ENCODE assay signal across 8 cellular contexts in the genomic region with DNA sequence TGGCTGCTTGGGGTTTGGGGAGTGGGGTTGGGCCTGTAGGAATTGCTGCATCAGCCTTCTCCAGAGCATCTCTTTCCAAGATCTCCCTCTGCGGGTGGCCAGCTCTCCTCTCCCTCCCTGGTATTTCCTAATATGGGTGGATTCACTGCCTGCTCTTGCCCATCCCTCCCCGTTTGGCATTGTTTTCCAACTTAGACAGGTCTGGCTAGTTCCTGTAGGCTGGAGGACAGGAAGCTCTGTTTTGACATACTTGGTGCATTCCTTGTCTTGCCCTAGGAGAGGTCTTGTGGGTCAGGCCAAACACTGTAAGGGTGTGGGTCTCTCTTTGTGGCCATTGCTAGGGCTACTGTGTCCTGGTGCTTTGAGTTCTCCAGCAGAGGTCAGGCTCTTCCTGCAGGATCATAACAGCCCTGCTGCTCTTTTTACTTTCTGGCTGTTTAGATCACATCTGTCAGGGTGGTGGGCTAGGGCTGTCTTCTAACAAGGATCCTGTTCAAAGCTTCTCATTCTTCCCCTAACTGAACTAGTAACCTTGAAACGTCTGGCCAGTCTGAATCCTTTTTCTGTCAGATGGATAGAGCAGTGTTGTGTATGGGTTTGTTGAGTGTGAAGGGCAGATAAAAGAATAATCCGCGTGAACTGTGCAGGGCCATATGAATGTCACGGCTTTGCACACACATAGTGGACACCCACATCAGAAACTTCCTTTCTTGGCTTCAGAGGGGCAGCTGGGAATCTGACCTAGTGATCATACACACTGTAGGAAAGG. TPM values are rescaled to one million over a fixed set of nuclear protein-coding genes. Genes with fewer than 3 reads are reported as not detected.
DNase-seq lines count a peak whose midpoint lies in the region; ATAC-seq and TF ChIP-seq lines count a peak whose summit lies in the region.

No MANE protein-coding gene starts in this region.

- H3K27me3 ChIP-seq in naive thymus-derived CD4-positive, alpha-beta T cell (ENCODE audit: control insufficient read depth in 2 of 2, insufficient read depth in 2 of 2, low read length in 2 of 2) = no peaks in the 10 kb centered on the region

- H3K4me3 Mint-ChIP-seq in naive thymus-derived CD4-positive, alpha-beta T cell = no peak overlapping the region

- H3K27ac ChIP-seq in naive thymus-derived CD4-positive, alpha-beta T cell (ENCODE audit: low read depth, low read length) = no peak overlapping the region

- no peaks in the 10 kb centered on the region for H3K9me3 Mint-ChIP-seq in naive thymus-derived CD4-positive, alpha-beta T cell

- no peaks in the 10 kb centered on the region for H3K4me1 ChIP-seq in naive thymus-derived CD4-positive, alpha-beta T cell (ENCODE audit: control insufficient read depth in 2 of 2, insufficient read depth in 2 of 2, low read length in 2 of 2)

- peaks cover 5 to 31% (median 23%) of the 10 kb centered on the region in 5 donors for H3K36me3 Mint-ChIP-seq in naive thymus-derived CD4-positive, alpha-beta T cell

- DNase-seq in AG20443 (ENCODE audit: low spot score) = peak; percentile 89
- DNase-seq in NCI-H226 = peak; percentile 77
- no peak for DNase-seq in epithelial cell of proximal tubule (ENCODE audit: low read depth)
- DNase-seq in naive thymus-derived CD4-positive, alpha-beta T cell = no peak
- no peak for DNase-seq in SKM-1 (lab: John Stamatoyannopoulos, UW; ENCODE audit: unreplicated experiment)
- DNase-seq in stimulated activated CD4-positive, alpha-beta T cell treated with anti-CD3 and anti-CD28 coated beads, Interleukin-4, amount 100 ng/mL, for 24 hours = no peak

- H3K9me3 ChIP-seq in naive thymus-derived CD4-positive, alpha-beta T cell (ENCODE audit: control insufficient read depth in 2 of 3, low read length in 3 of 3) = no peaks in the 10 kb centered on the region

- H3K27me3 Mint-ChIP-seq in naive thymus-derived CD4-positive, alpha-beta T cell = no peaks in the 10 kb centered on the region

- TF ChIP-seq CTCF in epithelial cell of proximal tubule (conservative IDR thresholded peaks at IDR 0.05; ENCODE audit: low read depth, low read length) = peak; percentile 64

- intact Hi-C loops in naive thymus-derived CD4-positive, alpha-beta T cell (cut with micrococcal nuclease) = loop anchor here (1.0 kb wide), 2 partner anchors 47 to 78 kb away; no protein-coding TSS in a partner anchor

- ATAC-seq in naive thymus-derived CD4-positive, alpha-beta T cell = peak; percentile 29
- ATAC-seq in HG03095 (IDR thresholded peaks at IDR 0.05; ENCODE audit: unreplicated experiment) (no peak), HG03108 (IDR thresholded peaks at IDR 0.05; ENCODE audit: unreplicated experiment) (no peak)

- CTCF ChIA-PET in naive thymus-derived CD4-positive, alpha-beta T cell (lab: Charles Lee) = interaction anchor here (0.6 to 1.1 kb wide), 6 partner anchors 8 to 78 kb away, joined by 3 to 5 read pairs (median 3); no protein-coding TSS in a partner anchor

- H3K4me3 ChIP-seq in epithelial cell of proximal tubule (ENCODE audit: low read depth, low read length) = no peak overlapping the region
- H3K4me3 ChIP-seq in naive thymus-derived CD4-positive, alpha-beta T cell (ENCODE audit: low read length) = no peak overlapping the region

- peaks cover 9 to 22% (median 16%) of the 10 kb centered on the region in 7 donors for H3K4me1 Mint-ChIP-seq in naive thymus-derived CD4-positive, alpha-beta T cell

- POLR2A ChIA-PET in naive thymus-derived CD4-positive, alpha-beta T cell (lab: Charles Lee) = interaction anchor here (0.7 kb wide), 2 partner anchors 16 to 65 kb away, joined by 4 to 5 read pairs; a partner anchor contains a TSS

- peaks cover 0 to 63% (median 6%) of the 10 kb centered on the region in 3 experiments for H3K36me3 ChIP-seq in naive thymus-derived CD4-positive, alpha-beta T cell (ENCODE audit: control insufficient read depth in 2 of 3, insufficient read depth in 3 of 3, low read length in 3 of 3)

- peak overlapping the region; percentile 39 to 86 (median 51) for H3K27ac Mint-ChIP-seq in naive thymus-derived CD4-positive, alpha-beta T cell

RNA-seq across cellular contexts. Expression of a gene that starts 18.3 kb away (rescaled TPM):
- 74.8 and 79.2 TPM in 2 replicates for total RNA-seq in epithelial cell of proximal tubule
- total RNA-seq in naive thymus-derived CD4-positive, alpha-beta T cell = 10 to 100 TPM; 22.2 to 40.0 (median 27.8) TPM
- polyA plus RNA-seq in naive thymus-derived CD4-positive, alpha-beta T cell = 1 to 10 TPM; 2.2 to 7.3 TPM

RNA-seq across cellular contexts. Expression of a gene that starts 38.6 kb away (rescaled TPM):
- total RNA-seq in epithelial cell of proximal tubule = 333 and 418 TPM in 2 replicates
- total RNA-seq in naive thymus-derived CD4-positive, alpha-beta T cell = 100 to 1,000 TPM; 383 to 586 (median 525) TPM
- 100 to 1,000 TPM; 338 to 419 TPM for polyA plus RNA-seq in naive thymus-derived CD4-positive, alpha-beta T cell

RNA-seq across cellular contexts. Expression of a gene that starts 43.7 kb away (rescaled TPM):
- 38.6 and 41.9 TPM in 2 replicates for total RNA-seq in epithelial cell of proximal tubule
- total RNA-seq in naive thymus-derived CD4-positive, alpha-beta T cell = 10 to 100 TPM; 18.9 to 26.2 (median 20.4) TPM
- 10 to 100 TPM; 14.3 to 18.5 TPM for polyA plus RNA-seq in naive thymus-derived CD4-positive, alpha-beta T cell

Comparison
In these comparisons a context has a peak if more than half of its experiments do, and no peak if none do; other contexts are left out.
1. DNase-seq: peak in AG20443 (single experiment) and NCI-H226 (single experiment); none in epithelial cell of proximal tubule (single experiment), naive thymus-derived CD4-positive, alpha-beta T cell (0 of 9), SKM-1 (single experiment) and stimulated activated CD4-positive, alpha-beta T cell treated with anti-CD3 and anti-CD28 coated beads, Interleukin-4, amount 100 ng/mL, for 24 hours (single experiment).